Comparison of ENCODE assay signal across 1 cellular context in genomic region chr19:49976496-49976895, GRCh38.
TF ChIP-seq lines count a peak whose summit lies in the region.

No MANE protein-coding gene starts in this region.

TF ChIP-seq in IMR-90, 13 proteins besides CTCF, POLR2A, EP300 and RAD21:
- TF ChIP-seq, protein P1, sequence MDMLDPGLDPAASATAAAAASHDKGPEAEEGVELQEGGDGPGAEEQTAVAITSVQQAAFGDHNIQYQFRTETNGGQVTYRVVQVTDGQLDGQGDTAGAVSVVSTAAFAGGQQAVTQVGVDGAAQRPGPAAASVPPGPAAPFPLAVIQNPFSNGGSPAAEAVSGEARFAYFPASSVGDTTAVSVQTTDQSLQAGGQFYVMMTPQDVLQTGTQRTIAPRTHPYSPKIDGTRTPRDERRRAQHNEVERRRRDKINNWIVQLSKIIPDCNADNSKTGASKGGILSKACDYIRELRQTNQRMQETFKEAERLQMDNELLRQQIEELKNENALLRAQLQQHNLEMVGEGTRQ (IDR thresholded peaks at IDR 0.05; ENCODE audit: low read depth, low read length): no peak
- TF ChIP-seq MAFK (IDR thresholded peaks at IDR 0.05; ENCODE audit: low read depth, low read length): no peak
- no peak for TF ChIP-seq ELK1 (IDR thresholded peaks at IDR 0.05; ENCODE audit: borderline replicate concordance, low read depth, low read length)
- no peak for TF ChIP-seq MAZ (IDR thresholded peaks at IDR 0.05; ENCODE audit: borderline replicate concordance, low read depth, low read length)
- no peak for TF ChIP-seq FOS (IDR thresholded peaks at IDR 0.05; ENCODE audit: low read depth, low read length)
- no peak for TF ChIP-seq BHLHE40 (IDR thresholded peaks at IDR 0.05; ENCODE audit: low read depth, low read length)
- TF ChIP-seq CHD1 (IDR thresholded peaks at IDR 0.05; ENCODE audit: low read depth, low read length): no peak
- TF ChIP-seq CEBPB (IDR thresholded peaks at IDR 0.05; ENCODE audit: low read depth, low read length): no peak
- no peak for TF ChIP-seq RCOR1 (IDR thresholded peaks at IDR 0.05; ENCODE audit: insufficient replicate concordance, low read length)
- no peak for TF ChIP-seq MXI1 (IDR thresholded peaks at IDR 0.05; ENCODE audit: borderline replicate concordance, low read depth, low read length)
- TF ChIP-seq RFX5 (IDR thresholded peaks at IDR 0.05; ENCODE audit: low read depth, low read length): no peak
TF ChIP-seq in IMR-90: peak in this region for 0.
